In genomic region chr6:26197736-26198625, GRCh38 we compare ENCODE assay signal across 8 cellular contexts.
DNase-seq lines count a peak whose midpoint lies in the region; ATAC-seq lines count a peak whose summit lies in the region.

No MANE protein-coding gene starts in this region.

- ATAC-seq in stimulated activated effector memory CD8-positive, alpha-beta T cell treated with anti-CD3 and anti-CD28 coated beads, Interleukin-12 subunit alpha, Interleukin-12 subunit beta, amount 100 ng/mL, for 72 hours: no peak
- no peak for ATAC-seq in HG03439 (IDR thresholded peaks at IDR 0.05; ENCODE audit: unreplicated experiment)

- peak overlapping the region; percentile 100 for H3K9ac ChIP-seq in iPS-20b (ENCODE audit: low read depth, low read length)

- H3K27me3 ChIP-seq in iPS-20b (ENCODE audit: insufficient read depth, low read length): no peaks in the 10 kb centered on the region

- no peaks in the 10 kb centered on the region for H3K9me3 Mint-ChIP-seq in activated naive CD8-positive, alpha-beta T cell (ENCODE audit: low read depth)
- no peaks in the 10 kb centered on the region for H3K9me3 Mint-ChIP-seq in stimulated activated effector memory CD8-positive, alpha-beta T cell treated with anti-CD3 and anti-CD28 coated beads, Interleukin-12 subunit alpha, Interleukin-12 subunit beta, amount 100 ng/mL, for 72 hours

- DNase-seq in activated gamma-delta T cell treated with Interleukin-2 at 50 U/mL for 16 hours (peak; percentile 29), activated gamma-delta T cell (lab: John Stamatoyannopoulos, UW) (no peak), NCI-H82 (lab: John Stamatoyannopoulos, UW) (peak; percentile 89), GM19240 (ENCODE audit: insufficient read length, low spot score) (no peak)
- peak in 1 of 2 donors; percentile 80 for DNase-seq in stimulated activated effector memory CD8-positive, alpha-beta T cell treated with anti-CD3 and anti-CD28 coated beads, Interleukin-12 subunit alpha, Interleukin-12 subunit beta, amount 100 ng/mL, for 72 hours (ENCODE audit: low spot score in 2 of 2)

- peak overlapping the region; percentile 99 for H3K27ac Mint-ChIP-seq in activated naive CD8-positive, alpha-beta T cell
- peak overlapping the region; percentile 93 for H3K27ac Mint-ChIP-seq in stimulated activated effector memory CD8-positive, alpha-beta T cell treated with anti-CD3 and anti-CD28 coated beads, Interleukin-12 subunit alpha, Interleukin-12 subunit beta, amount 100 ng/mL, for 72 hours

- H3K4me1 Mint-ChIP-seq in activated naive CD8-positive, alpha-beta T cell (ENCODE audit: low read depth): peaks cover 54% of the 10 kb centered on the region
- H3K4me1 Mint-ChIP-seq in stimulated activated effector memory CD8-positive, alpha-beta T cell treated with anti-CD3 and anti-CD28 coated beads, Interleukin-12 subunit alpha, Interleukin-12 subunit beta, amount 100 ng/mL, for 72 hours: peaks cover 28% of the 10 kb centered on the region

- H3K9me3 ChIP-seq in iPS-20b (ENCODE audit: insufficient read depth, low read depth, low read length): no peaks in the 10 kb centered on the region

- no peaks in the 10 kb centered on the region for H3K27me3 Mint-ChIP-seq in activated naive CD8-positive, alpha-beta T cell

- peaks cover 10% of the 10 kb centered on the region; the same call in 1 of the 2 replicates for H3K4me1 ChIP-seq in iPS-20b (ENCODE audit: insufficient read depth, low read length)

- H3K36me3 Mint-ChIP-seq in activated naive CD8-positive, alpha-beta T cell: no peaks in the 10 kb centered on the region
- H3K36me3 Mint-ChIP-seq in stimulated activated effector memory CD8-positive, alpha-beta T cell treated with anti-CD3 and anti-CD28 coated beads, Interleukin-12 subunit alpha, Interleukin-12 subunit beta, amount 100 ng/mL, for 72 hours: peaks cover 58% of the 10 kb centered on the region

- peak overlapping the region; percentile 95 for H3K4me3 Mint-ChIP-seq in activated naive CD8-positive, alpha-beta T cell
- peak overlapping the region; percentile 89 for H3K4me3 Mint-ChIP-seq in stimulated activated effector memory CD8-positive, alpha-beta T cell treated with anti-CD3 and anti-CD28 coated beads, Interleukin-12 subunit alpha, Interleukin-12 subunit beta, amount 100 ng/mL, for 72 hours

- H3K27ac ChIP-seq in iPS-20b (ENCODE audit: low read length): peak overlapping the region; percentile 97

- H3K36me3 ChIP-seq in iPS-20b (ENCODE audit: insufficient read depth, low read depth, low read length): peaks cover 4% of the 10 kb centered on the region; the same call in 1 of the 2 replicates

- H3K4me3 ChIP-seq in iPS-20b (ENCODE audit: low read length): peak overlapping the region; percentile 95

Comparison
In these comparisons a context has a peak if more than half of its experiments do, and no peak if none do; other contexts are left out.
1. DNase-seq: peak in activated gamma-delta T cell treated with Interleukin-2 at 50 U/mL for 16 hours (single experiment) and NCI-H82 (single experiment); none in activated gamma-delta T cell (single experiment) and GM19240 (single experiment).